Comparison of ENCODE assay signal across 9 cellular contexts in genomic region chr11:12433571-12434061, GRCh38. TPM values are rescaled to one million over a fixed set of nuclear protein-coding genes. Genes with fewer than 3 reads are reported as not detected.
DNase-seq lines count a peak whose midpoint lies in the region; ATAC-seq and TF ChIP-seq lines count a peak whose summit lies in the region.
"Had no signal": no experiment of that assay in that cellular context is flagged by ENCODE, and none has a peak within 500 bp of the region (broad histone marks: within the 10 kb centered on the region; RNA-seq: fewer than 3 reads in every experiment).

No MANE protein-coding gene starts in this region.

- WGBS in heart left ventricle, 4 donors = 62 to 71% (median 65%) methylated on average over 10 of the region's 10 CpGs
- WGBS in ectodermal cell, 2 experiments = 89 to 91% methylated on average over 10 of the region's 10 CpGs

- H3K27ac ChIP-seq in heart left ventricle (peak overlapping the region; percentile 38 to 92 (median 76)), ectodermal cell (ENCODE audit: insufficient read depth, low read depth, low read length, poor library complexity, severe bottlenecking) (peak overlapping the region; percentile 6), muscle layer of duodenum (ENCODE audit: low read length) (peak overlapping the region; percentile 88), uterus (peak overlapping the region; percentile 87 to 96)

- no peak overlapping the region for H3K4me3 ChIP-seq in heart left ventricle
- no peak overlapping the region for H3K4me3 ChIP-seq in ectodermal cell (ENCODE audit: insufficient read depth, low read depth, low read length)
- peak overlapping the region in 1 of 2 donors; percentile 24 for H3K4me3 ChIP-seq in muscle layer of duodenum (ENCODE audit: low read depth in 1 of 2, low read length in 2 of 2)
- H3K4me3 ChIP-seq in uterus = no peak overlapping the region

- H3K4me1 ChIP-seq in heart left ventricle (peaks cover 5 to 87% (median 57%) of the 10 kb centered on the region in 12 donors), ectodermal cell (ENCODE audit: control insufficient read depth, insufficient read depth, low read length) (peaks cover 17% of the 10 kb centered on the region), muscle layer of duodenum (ENCODE audit: control insufficient read depth in 1 of 2, insufficient read depth in 2 of 2, low read length in 2 of 2) (peaks cover 23 to 35% of the 10 kb centered on the region in 2 donors), uterus (peaks cover 4 to 7% of the 10 kb centered on the region in 2 donors)

- no peak for TF ChIP-seq POLR2A in heart left ventricle (IDR thresholded peaks at IDR 0.05)
- no peak for TF ChIP-seq POLR2A in uterus (IDR thresholded peaks at IDR 0.05)

- ATAC-seq in heart left ventricle (no peak), HG02623 (IDR thresholded peaks at IDR 0.05; ENCODE audit: unreplicated experiment) (no peak), HG02973 (IDR thresholded peaks at IDR 0.05; ENCODE audit: unreplicated experiment) (no peak)

- intact Hi-C loops in heart left ventricle (cut with DNase I) (loop anchor here in 1 of 10 donors (10.0 kb wide), 1 partner anchor 51 kb away; no protein-coding TSS in a partner anchor), cardiac septum (cut with DNase I) (no loop called here), uterus (cut with DNase I; ENCODE audit: low total_unique reads) (no loop called here)

- H3K9me3 ChIP-seq in heart left ventricle (no peaks in the 10 kb centered on the region), ectodermal cell (ENCODE audit: control insufficient read depth, low read length) (no peaks in the 10 kb centered on the region), muscle layer of duodenum (ENCODE audit: control insufficient read depth in 1 of 2, low read length in 2 of 2) (no peaks in the 10 kb centered on the region), uterus (no peaks in the 10 kb centered on the region)

- TF ChIP-seq CTCF in heart left ventricle (IDR thresholded peaks at IDR 0.05) (no peak), uterus (IDR thresholded peaks at IDR 0.05) (no peak)

- H3K36me3 ChIP-seq in heart left ventricle = no peaks in the 10 kb centered on the region
- no peaks in the 10 kb centered on the region for H3K36me3 ChIP-seq in ectodermal cell (ENCODE audit: control insufficient read depth, insufficient read depth, low read length)
- peaks cover 0 to 4% of the 10 kb centered on the region in 2 donors for H3K36me3 ChIP-seq in muscle layer of duodenum (ENCODE audit: control insufficient read depth in 1 of 2, insufficient read depth in 2 of 2, low read length in 2 of 2)
- H3K36me3 ChIP-seq in uterus = no peaks in the 10 kb centered on the region

- H3K27me3 ChIP-seq in heart left ventricle (no peaks in the 10 kb centered on the region), ectodermal cell (ENCODE audit: control insufficient read depth, insufficient read depth, low read length, poor library complexity, severe bottlenecking) (no peaks in the 10 kb centered on the region), muscle layer of duodenum (ENCODE audit: low read depth, low read length) (no peaks in the 10 kb centered on the region), uterus (no peaks in the 10 kb centered on the region)

- DNase-seq in heart left ventricle (no peak), cardiac septum (ENCODE audit: low spot score) (no peak), uterus (peak in 1 of 2 donors; percentile 72), NCI-H2081 treated with DMSO at 0.1 percent for 48 hours (lab: John Stamatoyannopoulos, UW) (no peak)
- DNase-seq: NCI-H226 had no signal

RNA-seq across cellular contexts. Expression of gene PARVA, which starts 56.2 kb away (rescaled TPM):
- total RNA-seq in heart left ventricle (10 to 100 TPM; 42.1 to 99.2 (median 69.3) TPM), cardiac septum (70.5 TPM), uterus (100 to 1,000 TPM in 1 of 4 donors, 10 to 100 TPM in 3; 52.9 to 188 (median 66.5) TPM)
- 10 to 100 TPM; 22.7 to 48.3 TPM for polyA plus RNA-seq in heart left ventricle
- polyA plus RNA-seq in ectodermal cell (2013, experiment 1 of 4) = 25.2 TPM
- 24.9 TPM for polyA plus RNA-seq in ectodermal cell (2013, experiment 2 of 4)
- 14.9 TPM for polyA plus RNA-seq in ectodermal cell (2013, experiment 3 of 4)
- polyA plus RNA-seq in ectodermal cell (2013, experiment 4 of 4) = 16.9 TPM

Comparison
In these comparisons a context has a peak if more than half of its experiments do, and no peak if none do; other contexts are left out.
1. H3K27ac ChIP-seq: peak in every context shown above with its lines; median percentile 92 in uterus; 88 in muscle layer of duodenum; 76 in heart left ventricle; 6 in ectodermal cell.